1 cellular context compared by ENCODE assay signal in genomic region chr19:28159065-28159464, GRCh38.
TF ChIP-seq lines count a peak whose summit lies in the region.

No MANE protein-coding gene starts in this region.

TF ChIP-seq in K562, 482 proteins besides CTCF, POLR2A, EP300 and RAD21 (continued from another document):
- no peak for TF ChIP-seq MGA (IDR thresholded peaks at IDR 0.05)
- TF ChIP-seq ZNF764 (CRISPR knock-in tag; IDR thresholded peaks at IDR 0.05; ENCODE audit: low read depth): no peak
- TF ChIP-seq USF2 (CRISPR knock-in tag; IDR thresholded peaks at IDR 0.05): no peak
